ENCODE assay signal across 1 cellular context in the genomic region with DNA sequence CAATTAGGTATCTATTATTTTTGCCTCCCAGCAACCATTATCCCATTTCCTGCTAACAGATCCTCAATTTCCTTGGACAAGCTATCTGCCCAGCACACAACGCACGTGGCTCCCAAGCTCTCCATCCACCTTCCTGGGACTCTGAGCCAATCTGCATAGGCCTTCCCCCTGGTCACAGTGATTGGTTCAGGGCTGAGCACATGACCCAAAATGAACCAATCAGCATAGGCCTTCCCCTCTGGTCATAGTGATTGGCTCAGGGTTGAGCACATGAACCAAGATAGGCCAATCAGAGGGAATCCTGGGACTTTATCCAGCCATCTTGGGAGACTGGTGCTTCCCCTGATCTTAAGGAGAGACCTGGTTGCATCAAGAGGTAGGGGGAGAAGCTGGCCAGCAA.
A peak's percentile ranks its signal among the peaks of the same experiment; 100 is the strongest.
TF ChIP-seq lines count a peak whose summit lies in the region.

No MANE protein-coding gene starts in this region.

TF ChIP-seq in HepG2, 621 proteins besides CTCF, POLR2A, EP300 and RAD21:
- TF ChIP-seq, protein P1, sequence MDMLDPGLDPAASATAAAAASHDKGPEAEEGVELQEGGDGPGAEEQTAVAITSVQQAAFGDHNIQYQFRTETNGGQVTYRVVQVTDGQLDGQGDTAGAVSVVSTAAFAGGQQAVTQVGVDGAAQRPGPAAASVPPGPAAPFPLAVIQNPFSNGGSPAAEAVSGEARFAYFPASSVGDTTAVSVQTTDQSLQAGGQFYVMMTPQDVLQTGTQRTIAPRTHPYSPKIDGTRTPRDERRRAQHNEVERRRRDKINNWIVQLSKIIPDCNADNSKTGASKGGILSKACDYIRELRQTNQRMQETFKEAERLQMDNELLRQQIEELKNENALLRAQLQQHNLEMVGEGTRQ (IDR thresholded peaks at IDR 0.05; ENCODE audit: low read depth, low read length): peak; percentile 30; the same call in 1 of the 2 replicates
- TF ChIP-seq, protein P1 (CRISPR knock-in tag; IDR thresholded peaks at IDR 0.05; ENCODE audit: borderline replicate concordance): no peak; the same call in 1 of the 2 replicates
- TF ChIP-seq, protein P2, sequence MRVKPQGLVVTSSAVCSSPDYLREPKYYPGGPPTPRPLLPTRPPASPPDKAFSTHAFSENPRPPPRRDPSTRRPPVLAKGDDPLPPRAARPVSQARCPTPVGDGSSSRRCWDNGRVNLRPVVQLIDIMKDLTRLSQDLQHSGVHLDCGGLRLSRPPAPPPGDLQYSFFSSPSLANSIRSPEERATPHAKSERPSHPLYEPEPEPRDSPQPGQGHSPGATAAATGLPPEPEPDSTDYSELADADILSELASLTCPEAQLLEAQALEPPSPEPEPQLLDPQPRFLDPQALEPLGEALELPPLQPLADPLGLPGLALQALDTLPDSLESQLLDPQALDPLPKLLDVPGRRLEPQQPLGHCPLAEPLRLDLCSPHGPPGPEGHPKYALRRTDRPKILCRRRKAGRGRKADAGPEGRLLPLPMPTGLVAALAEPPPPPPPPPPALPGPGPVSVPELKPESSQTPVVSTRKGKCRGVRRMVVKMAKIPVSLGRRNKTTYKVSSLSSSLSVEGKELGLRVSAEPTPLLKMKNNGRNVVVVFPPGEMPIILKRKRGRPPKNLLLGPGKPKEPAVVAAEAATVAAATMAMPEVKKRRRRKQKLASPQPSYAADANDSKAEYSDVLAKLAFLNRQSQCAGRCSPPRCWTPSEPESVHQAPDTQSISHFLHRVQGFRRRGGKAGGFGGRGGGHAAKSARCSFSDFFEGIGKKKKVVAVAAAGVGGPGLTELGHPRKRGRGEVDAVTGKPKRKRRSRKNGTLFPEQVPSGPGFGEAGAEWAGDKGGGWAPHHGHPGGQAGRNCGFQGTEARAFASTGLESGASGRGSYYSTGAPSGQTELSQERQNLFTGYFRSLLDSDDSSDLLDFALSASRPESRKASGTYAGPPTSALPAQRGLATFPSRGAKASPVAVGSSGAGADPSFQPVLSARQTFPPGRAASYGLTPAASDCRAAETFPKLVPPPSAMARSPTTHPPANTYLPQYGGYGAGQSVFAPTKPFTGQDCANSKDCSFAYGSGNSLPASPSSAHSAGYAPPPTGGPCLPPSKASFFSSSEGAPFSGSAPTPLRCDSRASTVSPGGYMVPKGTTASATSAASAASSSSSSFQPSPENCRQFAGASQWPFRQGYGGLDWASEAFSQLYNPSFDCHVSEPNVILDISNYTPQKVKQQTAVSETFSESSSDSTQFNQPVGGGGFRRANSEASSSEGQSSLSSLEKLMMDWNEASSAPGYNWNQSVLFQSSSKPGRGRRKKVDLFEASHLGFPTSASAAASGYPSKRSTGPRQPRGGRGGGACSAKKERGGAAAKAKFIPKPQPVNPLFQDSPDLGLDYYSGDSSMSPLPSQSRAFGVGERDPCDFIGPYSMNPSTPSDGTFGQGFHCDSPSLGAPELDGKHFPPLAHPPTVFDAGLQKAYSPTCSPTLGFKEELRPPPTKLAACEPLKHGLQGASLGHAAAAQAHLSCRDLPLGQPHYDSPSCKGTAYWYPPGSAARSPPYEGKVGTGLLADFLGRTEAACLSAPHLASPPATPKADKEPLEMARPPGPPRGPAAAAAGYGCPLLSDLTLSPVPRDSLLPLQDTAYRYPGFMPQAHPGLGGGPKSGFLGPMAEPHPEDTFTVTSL (CRISPR knock-in tag; IDR thresholded peaks at IDR 0.05; ENCODE audit: borderline replicate concordance): no peak
- TF ChIP-seq NFYC (CRISPR knock-in tag; IDR thresholded peaks at IDR 0.05): peak; percentile 51
- peak; percentile 59; the same call in 1 of the 2 replicates for TF ChIP-seq NFYB (CRISPR knock-in tag; IDR thresholded peaks at IDR 0.05)
TF ChIP-seq in HepG2: peak in this region for 3.
